In genomic region chr1:117389779-117390178, GRCh38 we compare ENCODE assay signal across 6 cellular contexts.
"Had no signal": no experiment of that assay in that cellular context is flagged by ENCODE, and none has a peak within 500 bp of the region (broad histone marks: within the 10 kb centered on the region; RNA-seq: fewer than 3 reads in every experiment).

No MANE protein-coding gene starts in this region.

- H3K9ac ChIP-seq: GM23248 had no signal

- H3K27ac ChIP-seq: GM23248 had no signal

- ATAC-seq: HCT116 had no signal

- H3K36me3 ChIP-seq: HAP-1 had no signal

- H3K9me3 ChIP-seq: HAP-1 had no signal

- H2AFZ ChIP-seq: GM23248 had no signal

- DNase-seq: GM23248, GOT3, H7, IMR-90 had no signal

- H3K4me3 ChIP-seq: GM23248, HAP-1 had no signal
